In the genomic region with DNA sequence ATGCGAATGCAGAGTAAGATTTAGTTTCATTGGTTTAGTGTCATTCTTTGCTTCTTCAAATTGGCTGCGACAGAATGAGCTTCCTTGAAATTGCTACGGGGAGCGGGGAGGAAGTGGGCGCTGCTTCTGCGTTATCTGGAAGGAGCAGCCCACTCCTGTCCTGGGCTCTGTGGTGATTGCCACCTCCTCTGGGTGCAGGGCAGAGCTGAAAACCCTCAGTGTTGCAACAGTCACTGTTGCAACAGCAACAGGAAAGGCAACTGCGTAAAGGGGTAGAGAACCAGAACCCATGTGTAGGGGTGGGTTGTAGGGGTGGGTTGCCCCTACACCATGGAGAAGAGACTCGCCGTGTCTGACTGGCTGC, we compare ENCODE assay signal across 12 cellular contexts. TPM values are rescaled to one million over a fixed set of nuclear protein-coding genes. Genes with fewer than 3 reads are reported as not detected.
DNase-seq lines count a peak whose midpoint lies in the region; ATAC-seq and TF ChIP-seq lines count a peak whose summit lies in the region.
"Had no signal": no experiment of that assay in that cellular context is flagged by ENCODE, and none has a peak within 500 bp of the region (broad histone marks: within the 10 kb centered on the region; RNA-seq: fewer than 3 reads in every experiment).

No MANE protein-coding gene starts in this region.

- H3K27ac ChIP-seq in lung (ENCODE audit: low read depth in 1 of 2, low read length in 1 of 2) (no peak overlapping the region), coronary artery (no peak overlapping the region)
- H3K27ac ChIP-seq: colonic mucosa had no signal

- CTCF ChIA-PET in activated CD8-positive, alpha-beta T cell treated with anti-CD3 and anti-CD28 coated beads, Interleukin-2, amount 10 ng/mL, durations not matched to agents 7 days and 5 days (lab: Charles Lee), result no interaction called here

- H2AFZ ChIP-seq in Loucy (ENCODE audit: low read length), result no peak overlapping the region

- POLR2A ChIA-PET in activated CD8-positive, alpha-beta T cell treated with anti-CD3 and anti-CD28 coated beads, Interleukin-2, amount 10 ng/mL, durations not matched to agents 7 days and 5 days (lab: Charles Lee), result no interaction called here

- peak overlapping the region; percentile 59 for H3K4me3 ChIP-seq in Loucy (ENCODE audit: low read length, poor library complexity, severe bottlenecking)
- no peak overlapping the region for H3K4me3 ChIP-seq in lung
- H3K4me3 ChIP-seq in coronary artery, result no peak overlapping the region
- H3K4me3 ChIP-seq: colonic mucosa had no signal

- DNase-seq in CD1c-positive myeloid dendritic cell (ENCODE audit: extremely low spot score) (peak; percentile 92), lung (ENCODE audit: low spot score) (peak; percentile 36), coronary artery (ENCODE audit: low spot score) (no peak), iPS-NIHi11 (ENCODE audit: low spot score) (no peak), NCI-H2081 treated with DMSO at 0.1 percent for 48 hours (lab: John Stamatoyannopoulos, UW) (no peak)
- peak; percentile 29 for DNase-seq in activated CD8-positive, alpha-beta T cell treated with anti-CD3 and anti-CD28 coated beads, Interleukin-2, amount 10 ng/mL, durations not matched to agents 7 days and 5 days
- DNase-seq: colonic mucosa, NCI-H510A, retina had no signal

- H3K27ac Mint-ChIP-seq in activated CD8-positive, alpha-beta T cell treated with anti-CD3 and anti-CD28 coated beads, Interleukin-2, amount 10 ng/mL, durations not matched to agents 7 days and 5 days, result peak overlapping the region; percentile 37
- H3K27ac Mint-ChIP-seq: B cell had no signal

- no peaks in the 10 kb centered on the region for H3K9me2 ChIP-seq in Loucy (replicated peaks; ENCODE audit: low read depth, low read length)

- H4K20me1 ChIP-seq in Loucy (ENCODE audit: insufficient read depth, low read length, poor library complexity, severe bottlenecking), result no peaks in the 10 kb centered on the region

- peak; percentile 39 for ATAC-seq in activated CD8-positive, alpha-beta T cell treated with anti-CD3 and anti-CD28 coated beads, Interleukin-2, amount 10 ng/mL, durations not matched to agents 7 days and 5 days
- ATAC-seq in lung (ENCODE audit: insufficient read depth, low FRiP score) (no peak), HG03097 (IDR thresholded peaks at IDR 0.05; ENCODE audit: low FRiP score, unreplicated experiment) (no peak)

- H3K79me2 ChIP-seq in Loucy (ENCODE audit: insufficient read depth, low read length), result no peaks in the 10 kb centered on the region

- peak overlapping the region; percentile 74 for H3K9ac ChIP-seq in Loucy (ENCODE audit: low read depth, low read length, poor library complexity, severe bottlenecking)

- H3K27me3 ChIP-seq in Loucy (ENCODE audit: insufficient read depth, low read length, poor library complexity, severe bottlenecking) (no peaks in the 10 kb centered on the region), lung (ENCODE audit: control insufficient read depth, insufficient read depth) (no peaks in the 10 kb centered on the region)
- H3K27me3 ChIP-seq: colonic mucosa had no signal

- H3K36me3 Mint-ChIP-seq in activated CD8-positive, alpha-beta T cell treated with anti-CD3 and anti-CD28 coated beads, Interleukin-2, amount 10 ng/mL, durations not matched to agents 7 days and 5 days (ENCODE audit: low read depth), result peaks cover 39% of the 10 kb centered on the region

- H3K4me2 ChIP-seq in Loucy (ENCODE audit: low read depth, low read length, poor library complexity, severe bottlenecking), result peak overlapping the region; percentile 83

- peaks cover 31% of the 10 kb centered on the region; the same call in 1 of the 2 replicates for H3K36me3 ChIP-seq in Loucy (ENCODE audit: insufficient read depth, low read length)
- H3K36me3 ChIP-seq in lung (ENCODE audit: control insufficient read depth in 2 of 2, insufficient read depth in 2 of 2, low read length in 2 of 2), result peaks cover 3 to 8% of the 10 kb centered on the region in 2 donors
- H3K36me3 ChIP-seq: colonic mucosa had no signal

- no peaks in the 10 kb centered on the region for H3K9me3 ChIP-seq in Loucy (ENCODE audit: insufficient read depth, low read depth, low read length)
- H3K9me3 ChIP-seq in lung (ENCODE audit: control insufficient read depth in 2 of 2, insufficient read depth in 1 of 2, low read length in 1 of 2), result no peaks in the 10 kb centered on the region
- H3K9me3 ChIP-seq: colonic mucosa had no signal

- peaks cover 28% of the 10 kb centered on the region for H3K4me1 Mint-ChIP-seq in activated CD8-positive, alpha-beta T cell treated with anti-CD3 and anti-CD28 coated beads, Interleukin-2, amount 10 ng/mL, durations not matched to agents 7 days and 5 days (ENCODE audit: low read depth)

- H3K4me1 ChIP-seq in Loucy (ENCODE audit: insufficient read depth, low read length, poor library complexity, severe bottlenecking) (peaks cover 45% of the 10 kb centered on the region), lung (ENCODE audit: control insufficient read depth in 2 of 2, insufficient read depth in 2 of 2, low read length in 2 of 2) (peaks cover 1 to 8% of the 10 kb centered on the region in 2 donors)

- TF ChIP-seq CTCF in Loucy (conservative IDR thresholded peaks at IDR 0.05; ENCODE audit: low read length) (no peak), lung (IDR thresholded peaks at IDR 0.05; ENCODE audit: control extremely low read depth, extremely low read depth) (no peak), coronary artery (IDR thresholded peaks at IDR 0.05) (no peak)

- no peaks in the 10 kb centered on the region for H3K27me3 Mint-ChIP-seq in activated CD8-positive, alpha-beta T cell treated with anti-CD3 and anti-CD28 coated beads, Interleukin-2, amount 10 ng/mL, durations not matched to agents 7 days and 5 days (ENCODE audit: low read depth)
- H3K27me3 Mint-ChIP-seq: B cell had no signal

- WGBS in lung, 2 donors, result 40 to 75% methylated on average over 9 of the region's 9 CpGs

- H3K9me3 Mint-ChIP-seq in activated CD8-positive, alpha-beta T cell treated with anti-CD3 and anti-CD28 coated beads, Interleukin-2, amount 10 ng/mL, durations not matched to agents 7 days and 5 days (ENCODE audit: insufficient read depth), result no peaks in the 10 kb centered on the region

- H3F3A ChIP-seq in Loucy (ENCODE audit: low read depth), result peaks cover 8% of the 10 kb centered on the region

- no peak overlapping the region for H3K4me3 Mint-ChIP-seq in activated CD8-positive, alpha-beta T cell treated with anti-CD3 and anti-CD28 coated beads, Interleukin-2, amount 10 ng/mL, durations not matched to agents 7 days and 5 days
- H3K4me3 Mint-ChIP-seq: B cell had no signal

RNA-seq across cellular contexts. Expression of gene MAX, which starts 57.7 kb away (rescaled TPM):
- total RNA-seq in activated CD8-positive, alpha-beta T cell treated with anti-CD3 and anti-CD28 coated beads, Interleukin-2, amount 10 ng/mL, durations not matched to agents 7 days and 5 days, result 100 to 1,000 TPM; 132 to 134 TPM
- 100 to 1,000 TPM in 1 of 2 donors, 10 to 100 TPM in 1; 64.8 to 110 TPM for total RNA-seq in lung
- polyA plus RNA-seq in lung, result 10 to 100 TPM; 45.1 to 50.6 TPM

RNA-seq across cellular contexts. Expression of gene FNTB, which starts 57.9 kb away (rescaled TPM):
- 10 to 100 TPM; 17.9 to 18.8 TPM for total RNA-seq in activated CD8-positive, alpha-beta T cell treated with anti-CD3 and anti-CD28 coated beads, Interleukin-2, amount 10 ng/mL, durations not matched to agents 7 days and 5 days
- 10 to 100 TPM; 12.0 to 14.8 TPM for total RNA-seq in lung
- polyA plus RNA-seq in lung, result 1 to 10 TPM; 6.2 to 9.5 TPM

Comparison
In these comparisons a context has a peak if more than half of its experiments do, and no peak if none do; other contexts are left out.
1. DNase-seq: peak in CD1c-positive myeloid dendritic cell (single experiment), activated CD8-positive, alpha-beta T cell treated with anti-CD3 and anti-CD28 coated beads, Interleukin-2, amount 10 ng/mL, durations not matched to agents 7 days and 5 days (single experiment) and lung (single experiment); none in coronary artery (single experiment), iPS-NIHi11 (single experiment) and NCI-H2081 treated with DMSO at 0.1 percent for 48 hours (single experiment).